In genomic region chr22:36790648-36791047, GRCh38 we compare ENCODE assay signal across 11 cellular contexts.
DNase-seq lines count a peak whose midpoint lies in the region; ATAC-seq lines count a peak whose summit lies in the region.
"Had no signal": no experiment of that assay in that cellular context is flagged by ENCODE, and none has a peak within 500 bp of the region (broad histone marks: within the 10 kb centered on the region; RNA-seq: fewer than 3 reads in every experiment).

No MANE protein-coding gene starts in this region.

- no peaks in the 10 kb centered on the region for H3K36me3 Mint-ChIP-seq in stimulated activated effector memory CD8-positive, alpha-beta T cell treated with anti-CD3 and anti-CD28 coated beads, Interleukin-12 subunit alpha, Interleukin-12 subunit beta, amount 100 ng/mL, for 72 hours

- peak; percentile 56 for ATAC-seq in HG03196 (IDR thresholded peaks at IDR 0.05; ENCODE audit: unreplicated experiment)
- peak; percentile 98 for ATAC-seq in stimulated activated effector memory CD8-positive, alpha-beta T cell treated with anti-CD3 and anti-CD28 coated beads, Interleukin-12 subunit alpha, Interleukin-12 subunit beta, amount 100 ng/mL, for 72 hours
- ATAC-seq: left cardiac atrium had no signal

- no peak overlapping the region for H3K27ac Mint-ChIP-seq in stimulated activated effector memory CD8-positive, alpha-beta T cell treated with anti-CD3 and anti-CD28 coated beads, Interleukin-12 subunit alpha, Interleukin-12 subunit beta, amount 100 ng/mL, for 72 hours

- no peak overlapping the region for H3K4me3 Mint-ChIP-seq in stimulated activated effector memory CD8-positive, alpha-beta T cell treated with anti-CD3 and anti-CD28 coated beads, Interleukin-12 subunit alpha, Interleukin-12 subunit beta, amount 100 ng/mL, for 72 hours

- DNase-seq in activated CD8-positive, alpha-beta memory T cell treated with anti-CD3 and anti-CD28 coated beads, Interleukin-2, amount 50 U/mL, for 48 hours = peak; percentile 58
- no peak for DNase-seq in activated CD8-positive, alpha-beta memory T cell treated with anti-CD3 and anti-CD28 coated beads for 24 hours
- DNase-seq in activated T-cell treated with anti-CD3 and anti-CD28 coated beads, Interleukin-2, amount 50 U/mL, for 48 hours = peak; percentile 39 to 61
- peak; percentile 7 to 70 for DNase-seq in stimulated activated effector memory CD8-positive, alpha-beta T cell treated with anti-CD3 and anti-CD28 coated beads, Interleukin-12 subunit alpha, Interleukin-12 subunit beta, amount 100 ng/mL, for 72 hours (ENCODE audit: low spot score in 2 of 2)
- DNase-seq in amniotic stem cell (lab: John Stamatoyannopoulos, UW) (no peak), AG08395 (ENCODE audit: low spot score) (no peak), NCI-H2227 treated with DMSO at 0.1 percent for 48 hours (lab: John Stamatoyannopoulos, UW) (no peak)
- DNase-seq: IMR-90, left cardiac atrium, NCI-H446 treated with DMSO at 0.1 percent for 48 hours had no signal

- H3K9me3 Mint-ChIP-seq in stimulated activated effector memory CD8-positive, alpha-beta T cell treated with anti-CD3 and anti-CD28 coated beads, Interleukin-12 subunit alpha, Interleukin-12 subunit beta, amount 100 ng/mL, for 72 hours = no peaks in the 10 kb centered on the region

- H3K4me1 Mint-ChIP-seq in stimulated activated effector memory CD8-positive, alpha-beta T cell treated with anti-CD3 and anti-CD28 coated beads, Interleukin-12 subunit alpha, Interleukin-12 subunit beta, amount 100 ng/mL, for 72 hours = peaks cover 12% of the 10 kb centered on the region

Comparison
In these comparisons a context has a peak if more than half of its experiments do, and no peak if none do; other contexts are left out.
1. DNase-seq: peak in activated CD8-positive, alpha-beta memory T cell treated with anti-CD3 and anti-CD28 coated beads, Interleukin-2, amount 50 U/mL, for 48 hours (single experiment), activated T-cell treated with anti-CD3 and anti-CD28 coated beads, Interleukin-2, amount 50 U/mL, for 48 hours (2 of 2) and stimulated activated effector memory CD8-positive, alpha-beta T cell treated with anti-CD3 and anti-CD28 coated beads, Interleukin-12 subunit alpha, Interleukin-12 subunit beta, amount 100 ng/mL, for 72 hours (2 of 2); none in activated CD8-positive, alpha-beta memory T cell treated with anti-CD3 and anti-CD28 coated beads for 24 hours (single experiment), amniotic stem cell (single experiment), AG08395 (single experiment) and NCI-H2227 treated with DMSO at 0.1 percent for 48 hours (single experiment).